In the genomic region with DNA sequence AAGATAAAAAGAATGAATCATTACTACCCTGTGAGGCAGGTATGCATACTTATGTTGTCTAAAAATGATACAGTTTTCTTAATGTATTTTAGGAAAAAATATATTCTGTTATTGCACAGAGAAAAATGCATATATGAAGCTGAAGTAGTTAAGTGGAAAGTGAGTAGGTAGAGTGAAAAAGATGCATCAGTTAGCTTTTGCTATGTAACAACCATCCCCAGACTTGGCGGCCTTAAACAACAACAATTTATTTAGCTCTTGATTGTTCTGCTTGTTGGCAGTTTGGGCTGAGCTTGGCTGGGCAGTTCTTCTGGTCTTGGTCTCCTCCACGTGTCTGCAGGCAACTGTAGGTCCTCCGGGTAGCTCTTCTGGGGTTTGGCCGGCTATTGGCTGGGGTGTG, we compare ENCODE assay signal across 34 cellular contexts.
"Had no signal": no experiment of that assay in that cellular context is flagged by ENCODE, and none has a peak within 500 bp of the region (broad histone marks: within the 10 kb centered on the region; RNA-seq: fewer than 3 reads in every experiment).

No MANE protein-coding gene starts in this region.

- H3K4me3 Mint-ChIP-seq: activated CD4-positive, alpha-beta T cell treated with anti-CD3 and anti-CD28 coated beads for 36 hours; activated naive CD8-positive, alpha-beta T cell treated with anti-CD3 and anti-CD28 coated beads, Interleukin-2, amount 10 ng/mL, durations not matched to agents 7 days and 5 days; brain; nephron; stimulated activated memory B cell treated with anti-CD40 and anti-IgM and Interleukin-4, amounts not matched to agents 10 μg/mL and 1 μg/mL and 100 μg/mL, for 72 hours; stimulated activated naive CD8-positive, alpha-beta T cell treated with anti-CD3 and anti-CD28 coated beads, Interleukin-15, amount 100 ng/mL, for 72 hours; T-helper 2 cell treated with Interferon-gamma antibody and Interleukin-4, amounts not matched to agents 5 μg/mL and 100 μg/mL, for 36 hours; type B pancreatic cell had no signal

- H3K27me3 Mint-ChIP-seq: activated CD4-positive, alpha-beta T cell treated with anti-CD3 and anti-CD28 coated beads for 36 hours; activated naive CD8-positive, alpha-beta T cell treated with anti-CD3 and anti-CD28 coated beads, Interleukin-2, amount 10 ng/mL, durations not matched to agents 7 days and 5 days; brain; progenitor cell of endocrine pancreas; stimulated activated memory B cell treated with anti-CD40 and anti-IgM and Interleukin-4, amounts not matched to agents 10 μg/mL and 1 μg/mL and 100 μg/mL, for 72 hours; stimulated activated naive CD8-positive, alpha-beta T cell treated with anti-CD3 and anti-CD28 coated beads, Interleukin-15, amount 100 ng/mL, for 72 hours; type B pancreatic cell had no signal

- H3K36me3 ChIP-seq: colonic mucosa, ovary, uterus had no signal

- H3K4me2 ChIP-seq: hepatocyte had no signal

- DNase-seq: activated CD4-positive, alpha-beta T cell treated with anti-CD3 and anti-CD28 coated beads for 36 hours; activated CD4-positive, alpha-beta T cell treated with anti-CD3 and anti-CD28 coated beads, Interleukin-2, amount 50 U/mL, for 4 hours; activated CD4-positive, CD25-positive, alpha-beta regulatory T cell; activated CD8-positive, alpha-beta memory T cell treated with anti-CD3 and anti-CD28 coated beads for 24 hours; activated effector memory CD4-positive, alpha-beta T cell treated with anti-CD3 and anti-CD28 coated beads, Interleukin-2, amount 50 U/mL, for 16 hours; activated naive CD8-positive, alpha-beta T cell treated with anti-CD3 and anti-CD28 coated beads, Interleukin-2, amount 10 ng/mL, durations not matched to agents 7 days and 5 days; activated T-cell treated with anti-CD3 and anti-CD28 coated beads, Interleukin-2, amount 50 U/mL, for 1 hour; cerebellar nuclear complex; colonic mucosa; dorsolateral prefrontal cortex; effector memory CD4-positive, alpha-beta T cell; erythroblast; gastrocnemius medialis; glutamatergic neuron; islet precursor cell; left ventricle myocardium inferior; ovary; stimulated activated CD4-positive, alpha-beta T cell treated with anti-CD3 and anti-CD28 coated beads, Interleukin-12 subunit alpha, Interleukin-12 subunit beta, amount 100 ng/mL, for 4 hours; stimulated activated CD4-positive, alpha-beta T cell treated with anti-CD3 and anti-CD28 coated beads, Interleukin-4, amount 100 ng/mL, for 24 hours; stimulated activated naive CD8-positive, alpha-beta T cell treated with anti-CD3 and anti-CD28 coated beads, Interleukin-15, amount 100 ng/mL, for 72 hours; substantia nigra; uterus had no signal

- H2AFZ ChIP-seq: hepatocyte had no signal

- H3K27me3 ChIP-seq: ascending aorta, cardiac muscle cell, colonic mucosa, dorsolateral prefrontal cortex, gastrocnemius medialis, hepatocyte, ovary, uterus had no signal

- H3K4me3 ChIP-seq: ascending aorta, cardiac muscle cell, colonic mucosa, dorsolateral prefrontal cortex, gastrocnemius medialis, hepatocyte, left ventricle myocardium inferior, lung, ovary, skin epidermis, uterus had no signal

- H3K27ac ChIP-seq: ascending aorta, cardiac muscle cell, colonic mucosa, gastrocnemius medialis, hepatocyte, skin epidermis, uterus had no signal

- ATAC-seq: gastrocnemius medialis; sciatic nerve; stimulated activated memory B cell treated with anti-CD40 and anti-IgM and Interleukin-4, amounts not matched to agents 10 μg/mL and 1 μg/mL and 100 μg/mL, for 72 hours; stimulated activated naive CD8-positive, alpha-beta T cell treated with anti-CD3 and anti-CD28 coated beads, Interleukin-15, amount 100 ng/mL, for 72 hours had no signal

- H3K9me3 ChIP-seq: ascending aorta, colonic mucosa, gastrocnemius medialis, left ventricle myocardium inferior, ovary, uterus had no signal

- H3K9me3 Mint-ChIP-seq: activated naive CD8-positive, alpha-beta T cell treated with anti-CD3 and anti-CD28 coated beads, Interleukin-2, amount 10 ng/mL, durations not matched to agents 7 days and 5 days; brain; nephron; stimulated activated naive CD8-positive, alpha-beta T cell treated with anti-CD3 and anti-CD28 coated beads, Interleukin-15, amount 100 ng/mL, for 72 hours; T-helper 2 cell treated with Interferon-gamma antibody and Interleukin-4, amounts not matched to agents 5 μg/mL and 100 μg/mL, for 36 hours; type B pancreatic cell had no signal

- H3K27ac Mint-ChIP-seq: activated naive CD8-positive, alpha-beta T cell treated with anti-CD3 and anti-CD28 coated beads, Interleukin-2, amount 10 ng/mL, durations not matched to agents 7 days and 5 days; brain; nephron; progenitor cell of endocrine pancreas; stimulated activated memory B cell treated with anti-CD40 and anti-IgM and Interleukin-4, amounts not matched to agents 10 μg/mL and 1 μg/mL and 100 μg/mL, for 72 hours; T-helper 2 cell treated with Interferon-gamma antibody and Interleukin-4, amounts not matched to agents 5 μg/mL and 100 μg/mL, for 36 hours; type B pancreatic cell had no signal
